1 cellular context compared by ENCODE assay signal in the genomic region with DNA sequence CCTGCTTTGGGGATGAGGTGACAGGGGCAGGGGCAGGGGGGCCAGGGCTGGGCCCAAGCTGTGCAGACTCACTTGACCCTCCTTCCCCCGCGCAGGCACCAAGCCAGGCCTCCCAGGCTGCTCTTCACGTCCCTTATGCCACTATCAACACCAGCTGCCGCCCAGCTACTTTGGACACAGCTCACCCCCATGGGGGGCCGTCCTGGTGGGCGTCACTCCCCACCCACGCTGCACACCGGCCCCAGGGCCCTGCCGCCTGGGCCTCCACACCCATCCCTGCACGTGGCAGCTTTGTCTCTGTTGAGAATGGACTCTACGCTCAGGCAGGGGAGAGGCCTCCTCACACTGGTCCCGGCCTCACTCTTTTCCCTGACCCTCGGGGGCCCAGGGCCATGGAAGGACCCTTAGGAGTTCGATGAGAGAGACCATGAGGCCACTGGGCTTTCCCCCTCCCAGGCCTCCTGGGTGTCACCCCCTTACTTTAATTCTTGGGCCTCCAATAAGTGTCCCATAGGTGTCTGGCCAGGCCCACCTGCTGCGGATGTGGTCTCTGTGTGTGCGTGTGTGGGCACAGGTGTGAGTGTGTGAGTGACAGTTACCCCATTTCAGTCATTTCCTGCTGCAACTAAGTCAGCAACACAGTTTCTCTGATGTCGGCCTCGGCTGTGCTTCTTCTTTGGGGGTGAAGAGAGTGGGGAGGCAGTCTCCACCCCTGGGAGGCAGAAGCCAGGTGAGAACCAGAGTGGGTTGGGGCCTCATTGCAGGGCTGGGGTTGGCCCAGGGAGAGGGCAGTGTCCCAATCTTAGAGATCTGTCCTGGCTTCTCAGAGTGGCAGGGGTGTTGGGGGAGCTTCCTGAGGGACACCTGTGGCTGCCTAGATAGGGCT.
TF ChIP-seq lines count a peak whose summit lies in the region.

No MANE protein-coding gene starts in this region.

TF ChIP-seq in GM23338, 12 proteins besides CTCF, POLR2A, EP300 and RAD21 (continued from another document):
- TF ChIP-seq, protein P1, sequence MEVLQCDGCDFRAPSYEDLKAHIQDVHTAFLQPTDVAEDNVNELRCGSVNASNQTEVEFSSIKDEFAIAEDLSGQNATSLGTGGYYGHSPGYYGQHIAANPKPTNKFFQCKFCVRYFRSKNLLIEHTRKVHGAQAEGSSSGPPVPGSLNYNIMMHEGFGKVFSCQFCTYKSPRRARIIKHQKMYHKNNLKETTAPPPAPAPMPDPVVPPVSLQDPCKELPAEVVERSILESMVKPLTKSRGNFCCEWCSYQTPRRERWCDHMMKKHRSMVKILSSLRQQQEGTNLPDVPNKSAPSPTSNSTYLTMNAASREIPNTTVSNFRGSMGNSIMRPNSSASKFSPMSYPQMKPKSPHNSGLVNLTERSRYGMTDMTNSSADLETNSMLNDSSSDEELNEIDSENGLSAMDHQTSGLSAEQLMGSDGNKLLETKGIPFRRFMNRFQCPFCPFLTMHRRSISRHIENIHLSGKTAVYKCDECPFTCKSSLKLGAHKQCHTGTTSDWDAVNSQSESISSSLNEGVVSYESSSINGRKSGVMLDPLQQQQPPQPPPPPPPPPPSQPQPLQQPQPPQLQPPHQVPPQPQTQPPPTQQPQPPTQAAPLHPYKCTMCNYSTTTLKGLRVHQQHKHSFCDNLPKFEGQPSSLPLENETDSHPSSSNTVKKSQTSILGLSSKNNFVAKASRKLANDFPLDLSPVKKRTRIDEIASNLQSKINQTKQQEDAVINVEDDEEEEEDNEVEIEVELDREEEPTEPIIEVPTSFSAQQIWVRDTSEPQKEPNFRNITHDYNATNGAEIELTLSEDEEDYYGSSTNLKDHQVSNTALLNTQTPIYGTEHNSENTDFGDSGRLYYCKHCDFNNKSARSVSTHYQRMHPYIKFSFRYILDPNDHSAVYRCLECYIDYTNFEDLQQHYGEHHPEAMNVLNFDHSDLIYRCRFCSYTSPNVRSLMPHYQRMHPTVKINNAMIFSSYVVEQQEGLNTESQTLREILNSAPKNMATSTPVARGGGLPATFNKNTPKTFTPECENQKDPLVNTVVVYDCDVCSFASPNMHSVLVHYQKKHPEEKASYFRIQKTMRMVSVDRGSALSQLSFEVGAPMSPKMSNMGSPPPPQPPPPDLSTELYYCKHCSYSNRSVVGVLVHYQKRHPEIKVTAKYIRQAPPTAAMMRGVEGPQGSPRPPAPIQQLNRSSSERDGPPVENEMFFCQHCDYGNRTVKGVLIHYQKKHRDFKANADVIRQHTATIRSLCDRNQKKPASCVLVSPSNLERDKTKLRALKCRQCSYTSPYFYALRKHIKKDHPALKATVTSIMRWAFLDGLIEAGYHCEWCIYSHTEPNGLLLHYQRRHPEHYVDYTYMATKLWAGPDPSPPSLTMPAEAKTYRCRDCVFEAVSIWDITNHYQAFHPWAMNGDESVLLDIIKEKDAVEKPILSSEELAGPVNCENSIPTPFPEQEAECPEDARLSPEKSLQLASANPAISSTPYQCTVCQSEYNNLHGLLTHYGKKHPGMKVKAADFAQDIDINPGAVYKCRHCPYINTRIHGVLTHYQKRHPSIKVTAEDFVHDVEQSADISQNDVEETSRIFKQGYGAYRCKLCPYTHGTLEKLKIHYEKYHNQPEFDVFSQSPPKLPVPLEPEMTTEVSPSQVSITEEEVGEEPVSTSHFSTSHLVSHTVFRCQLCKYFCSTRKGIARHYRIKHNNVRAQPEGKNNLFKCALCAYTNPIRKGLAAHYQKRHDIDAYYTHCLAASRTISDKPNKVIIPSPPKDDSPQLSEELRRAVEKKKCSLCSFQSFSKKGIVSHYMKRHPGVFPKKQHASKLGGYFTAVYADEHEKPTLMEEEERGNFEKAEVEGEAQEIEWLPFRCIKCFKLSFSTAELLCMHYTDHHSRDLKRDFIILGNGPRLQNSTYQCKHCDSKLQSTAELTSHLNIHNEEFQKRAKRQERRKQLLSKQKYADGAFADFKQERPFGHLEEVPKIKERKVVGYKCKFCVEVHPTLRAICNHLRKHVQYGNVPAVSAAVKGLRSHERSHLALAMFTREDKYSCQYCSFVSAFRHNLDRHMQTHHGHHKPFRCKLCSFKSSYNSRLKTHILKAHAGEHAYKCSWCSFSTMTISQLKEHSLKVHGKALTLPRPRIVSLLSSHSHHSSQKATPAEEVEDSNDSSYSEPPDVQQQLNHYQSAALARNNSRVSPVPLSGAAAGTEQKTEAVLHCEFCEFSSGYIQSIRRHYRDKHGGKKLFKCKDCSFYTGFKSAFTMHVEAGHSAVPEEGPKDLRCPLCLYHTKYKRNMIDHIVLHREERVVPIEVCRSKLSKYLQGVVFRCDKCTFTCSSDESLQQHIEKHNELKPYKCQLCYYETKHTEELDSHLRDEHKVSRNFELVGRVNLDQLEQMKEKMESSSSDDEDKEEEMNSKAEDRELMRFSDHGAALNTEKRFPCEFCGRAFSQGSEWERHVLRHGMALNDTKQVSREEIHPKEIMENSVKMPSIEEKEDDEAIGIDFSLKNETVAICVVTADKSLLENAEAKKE (CRISPR knock-in tag; IDR thresholded peaks at IDR 0.05), result no peak
- TF ChIP-seq ZNF114 (CRISPR knock-in tag; IDR thresholded peaks at IDR 0.05), result no peak
- TF ChIP-seq, protein P2, sequence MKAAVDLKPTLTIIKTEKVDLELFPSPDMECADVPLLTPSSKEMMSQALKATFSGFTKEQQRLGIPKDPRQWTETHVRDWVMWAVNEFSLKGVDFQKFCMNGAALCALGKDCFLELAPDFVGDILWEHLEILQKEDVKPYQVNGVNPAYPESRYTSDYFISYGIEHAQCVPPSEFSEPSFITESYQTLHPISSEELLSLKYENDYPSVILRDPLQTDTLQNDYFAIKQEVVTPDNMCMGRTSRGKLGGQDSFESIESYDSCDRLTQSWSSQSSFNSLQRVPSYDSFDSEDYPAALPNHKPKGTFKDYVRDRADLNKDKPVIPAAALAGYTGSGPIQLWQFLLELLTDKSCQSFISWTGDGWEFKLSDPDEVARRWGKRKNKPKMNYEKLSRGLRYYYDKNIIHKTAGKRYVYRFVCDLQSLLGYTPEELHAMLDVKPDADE (IDR thresholded peaks at IDR 0.05), result no peak
- no peak for TF ChIP-seq CREB1 (CRISPR knock-in tag; IDR thresholded peaks at IDR 0.05; ENCODE audit: low read depth)
- no peak for TF ChIP-seq STAT1 (IDR thresholded peaks at IDR 0.05; ENCODE audit: unreplicated experiment)
- no peak for TF ChIP-seq POLR2AphosphoS5 (IDR thresholded peaks at IDR 0.05; ENCODE audit: low read depth)
- no peak for TF ChIP-seq JUNB (IDR thresholded peaks at IDR 0.05; ENCODE audit: unreplicated experiment)
- TF ChIP-seq ZNF331 (CRISPR knock-in tag; IDR thresholded peaks at IDR 0.05; ENCODE audit: low read depth), result no peak
- TF ChIP-seq EZH2phosphoT487 (IDR thresholded peaks at IDR 0.05; ENCODE audit: unreplicated experiment), result no peak
- TF ChIP-seq EZH2 (IDR thresholded peaks at IDR 0.05; ENCODE audit: low read depth, unreplicated experiment), result no peak
